19 cellular contexts compared by ENCODE assay signal in the genomic region with DNA sequence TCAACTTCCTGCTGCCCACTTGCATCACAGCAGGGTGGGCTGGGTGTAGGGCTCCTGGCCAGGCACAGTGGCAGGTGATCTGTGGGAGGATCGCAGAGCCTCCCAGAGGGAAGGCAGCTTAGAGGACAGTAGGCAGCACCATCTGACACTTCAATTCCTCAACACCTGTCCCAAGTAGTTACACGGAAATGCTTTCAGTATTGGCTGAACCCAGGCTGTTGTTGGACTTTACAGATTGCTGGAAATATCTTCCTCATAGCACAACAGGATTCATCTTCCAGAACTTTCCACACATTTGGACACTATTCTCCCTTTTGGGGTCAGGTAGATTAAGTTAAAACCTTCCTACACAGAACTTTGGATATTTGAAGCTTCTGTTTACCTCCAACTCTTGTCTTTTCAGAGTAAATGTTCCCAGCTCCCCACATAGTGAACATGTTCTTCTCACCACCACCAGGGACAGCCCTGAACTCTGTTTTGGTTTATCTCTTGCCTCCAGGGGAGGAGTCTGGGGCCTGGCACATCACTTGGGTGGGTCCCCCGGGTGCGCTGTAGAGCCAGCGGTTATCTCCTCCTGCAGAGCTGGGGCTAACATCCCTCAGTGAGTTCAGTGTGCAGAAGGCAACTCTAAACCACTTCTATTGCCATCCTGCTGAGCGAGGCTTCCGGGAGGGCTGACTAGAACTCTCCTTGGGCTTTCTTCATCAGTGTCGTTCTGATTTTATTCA. TPM values are rescaled to one million over a fixed set of nuclear protein-coding genes. Genes with fewer than 3 reads are reported as not detected.
DNase-seq lines count a peak whose midpoint lies in the region; TF ChIP-seq lines count a peak whose summit lies in the region.
"Had no signal": no experiment of that assay in that cellular context is flagged by ENCODE, and none has a peak within 500 bp of the region (broad histone marks: within the 10 kb centered on the region; RNA-seq: fewer than 3 reads in every experiment).

No MANE protein-coding gene starts in this region.

- no peak overlapping the region for H3K27ac Mint-ChIP-seq in immature natural killer cell
- H3K27ac Mint-ChIP-seq: activated CD4-positive, alpha-beta memory T cell treated with anti-CD3 and anti-CD28 coated beads for 36 hours; activated T-helper 2 cell treated with anti-CD3 and anti-CD28 coated beads, Interferon-gamma antibody, Interleukin-2, Interleukin-4, amounts not matched to agents 10 μg/mL and 5 μg/mL and 100 μg/mL, durations not matched to agents 14 hours and 24 hours and 36 hours; T-helper 17 cell had no signal

- TF ChIP-seq POLR2A in NB4 (IDR thresholded peaks at IDR 0.05; ENCODE audit: extremely low read depth, insufficient read length): no peak

- H3K36me3 Mint-ChIP-seq in immature natural killer cell: no peaks in the 10 kb centered on the region
- H3K36me3 Mint-ChIP-seq: activated CD4-positive, alpha-beta memory T cell treated with anti-CD3 and anti-CD28 coated beads for 36 hours; CD4-positive, CD25-positive, alpha-beta regulatory T cell had no signal

- H3K9me3 Mint-ChIP-seq in immature natural killer cell: no peaks in the 10 kb centered on the region
- H3K9me3 Mint-ChIP-seq: activated CD4-positive, alpha-beta memory T cell treated with anti-CD3 and anti-CD28 coated beads for 36 hours; activated T-helper 2 cell treated with anti-CD3 and anti-CD28 coated beads, Interferon-gamma antibody, Interleukin-2, Interleukin-4, amounts not matched to agents 10 μg/mL and 5 μg/mL and 100 μg/mL, durations not matched to agents 14 hours and 24 hours and 36 hours had no signal

- H3K4me2 ChIP-seq in osteoblast (ENCODE audit: insufficient read depth, low read length): peak overlapping the region; percentile 52

- H3K79me2 ChIP-seq in osteoblast (ENCODE audit: insufficient read depth, low read length): no peaks in the 10 kb centered on the region

- peak overlapping the region; percentile 71 for H2AFZ ChIP-seq in osteoblast (ENCODE audit: low read length)

- no peaks in the 10 kb centered on the region for H3K27me3 ChIP-seq in osteoblast (ENCODE audit: insufficient read depth, low read length)
- H3K27me3 ChIP-seq: MG63 had no signal

- no peak overlapping the region for H3K27ac ChIP-seq in osteoblast (ENCODE audit: low read depth, low read length)
- H3K27ac ChIP-seq: HL-60 had no signal

- peaks cover 0 to 3% (median 0%) of the 10 kb centered on the region in 3 donors for H3K27me3 Mint-ChIP-seq in immature natural killer cell (ENCODE audit: low read depth in 3 of 3)

- H4K20me1 ChIP-seq in osteoblast (ENCODE audit: insufficient read depth, low read length): no peaks in the 10 kb centered on the region

- H3K4me3 ChIP-seq in NB4 (ENCODE audit: low read depth, low read length) (no peak overlapping the region), epithelial cell of esophagus (ENCODE audit: low read length) (no peak overlapping the region), osteoblast (ENCODE audit: insufficient read depth, low read length) (peak overlapping the region; percentile 30)
- H3K4me3 ChIP-seq: MG63 had no signal

- TF ChIP-seq CTCF in GM12872 (IDR thresholded peaks at IDR 0.05; ENCODE audit: insufficient read depth, low read depth, low read length): peak; percentile 42; the same call in 1 of the 3 replicates
- no peak for TF ChIP-seq CTCF in NB4 (IDR thresholded peaks at IDR 0.05; ENCODE audit: low read depth, low read length)
- peak; percentile 4 for TF ChIP-seq CTCF in epithelial cell of esophagus (IDR thresholded peaks at IDR 0.05; ENCODE audit: insufficient read depth, low read depth, low read length, missing control alignments)
- TF ChIP-seq CTCF in osteoblast (IDR thresholded peaks at IDR 0.05; ENCODE audit: extremely low read depth, low read depth, low read length): peak; percentile 36

- DNase-seq in NB4 (ENCODE audit: low read depth) (peak; percentile 29), epithelial cell of esophagus (ENCODE audit: low read depth) (no peak), osteoblast (ENCODE audit: insufficient read length, low spot score, missing footprints) (no peak), DMS 273 (lab: John Stamatoyannopoulos, UW; ENCODE audit: unreplicated experiment) (no peak), NCI-H1105 treated with DMSO at 0.1 percent for 48 hours (lab: John Stamatoyannopoulos, UW) (no peak), immature natural killer cell (no peak)
- no peak for DNase-seq in stimulated activated CD4-positive, alpha-beta T cell treated with anti-CD3 and anti-CD28 coated beads, Interleukin-4, amount 100 ng/mL, for 4 hours
- DNase-seq: activated CD4-positive, alpha-beta memory T cell treated with anti-CD3 and anti-CD28 coated beads for 36 hours; CD4-positive, CD25-positive, alpha-beta regulatory T cell; effector memory CD4-positive, alpha-beta T cell; MG63; NCI-H2171 treated with DMSO at 0.1 percent for 48 hours; T-helper 17 cell had no signal

- no peaks in the 10 kb centered on the region for H3K9me3 ChIP-seq in osteoblast (ENCODE audit: low read depth, low read length)
- H3K9me3 ChIP-seq: MG63 had no signal

- peaks cover 0 to 7% of the 10 kb centered on the region in 2 donors for H3K4me1 Mint-ChIP-seq in immature natural killer cell

- peaks cover 4% of the 10 kb centered on the region for H3K4me1 ChIP-seq in osteoblast (ENCODE audit: insufficient read depth, low read length)

- H3K4me3 Mint-ChIP-seq in immature natural killer cell: no peak overlapping the region
- H3K4me3 Mint-ChIP-seq: activated CD4-positive, alpha-beta memory T cell treated with anti-CD3 and anti-CD28 coated beads for 36 hours; CD4-positive, CD25-positive, alpha-beta regulatory T cell; T-helper 17 cell had no signal

- H3K36me3 ChIP-seq in osteoblast (ENCODE audit: insufficient read depth, low read length): no peaks in the 10 kb centered on the region
- H3K36me3 ChIP-seq: MG63 had no signal

RNA-seq across cellular contexts. Expression of a gene that starts 3.5 kb away (rescaled TPM):
- total RNA-seq in osteoblast: under 0.01 TPM in 2 replicates
- polyA plus RNA-seq in immature natural killer cell: not detected
- total RNA-seq: activated CD4-positive, alpha-beta memory T cell treated with anti-CD3 and anti-CD28 coated beads for 36 hours; activated T-helper 2 cell treated with anti-CD3 and anti-CD28 coated beads, Interferon-gamma antibody, Interleukin-2, Interleukin-4, amounts not matched to agents 10 μg/mL and 5 μg/mL and 100 μg/mL, durations not matched to agents 14 hours and 24 hours and 36 hours; astrocyte; CD4-positive, CD25-positive, alpha-beta regulatory T cell; liver; T-helper 17 cell had no signal
- polyA plus RNA-seq: CD4-positive, CD25-positive, alpha-beta regulatory T cell; liver; neural cell had no signal
